Comparison of ENCODE assay signal across 10 cellular contexts in the genomic region with DNA sequence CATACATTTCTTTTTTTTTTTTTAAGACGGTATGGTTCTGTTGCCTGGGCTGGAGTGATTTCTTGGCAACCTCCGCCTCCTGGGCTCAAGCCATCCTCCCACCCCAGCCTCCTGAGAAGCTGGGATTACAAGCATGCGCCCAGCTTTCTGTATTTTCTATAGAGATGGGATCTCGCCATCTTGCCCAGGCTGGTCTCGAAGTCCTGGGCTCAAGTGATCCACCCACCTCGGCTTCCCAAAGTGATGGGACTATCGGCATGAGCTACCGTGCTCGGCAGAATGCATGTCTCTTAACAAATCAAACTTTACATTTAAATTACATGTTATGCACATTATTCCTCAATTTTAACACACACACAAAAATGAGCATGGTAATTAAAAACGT. TPM values are rescaled to one million over a fixed set of nuclear protein-coding genes. Genes with fewer than 3 reads are reported as not detected.
DNase-seq lines count a peak whose midpoint lies in the region; ATAC-seq and TF ChIP-seq lines count a peak whose summit lies in the region.
"Had no signal": no experiment of that assay in that cellular context is flagged by ENCODE, and none has a peak within 500 bp of the region (broad histone marks: within the 10 kb centered on the region; RNA-seq: fewer than 3 reads in every experiment).

No MANE protein-coding gene starts in this region.

- H3K27ac ChIP-seq in heart right ventricle: peak overlapping the region in 1 of 10 donors; percentile 93

- peak overlapping the region; percentile 93 to 97 for H3K27ac Mint-ChIP-seq in activated naive CD4-positive, alpha-beta T cell treated with anti-CD3 and anti-CD28 coated beads, Interleukin-2, amount 50 U/mL, for 72 hours
- H3K27ac Mint-ChIP-seq in immature natural killer cell: peak overlapping the region in 3 of 6 donors; percentile 20 to 91 (median 29)
- peak overlapping the region; percentile 62 for H3K27ac Mint-ChIP-seq in type B pancreatic cell

- no peaks in the 10 kb centered on the region for H3K9me3 Mint-ChIP-seq in activated naive CD4-positive, alpha-beta T cell treated with anti-CD3 and anti-CD28 coated beads, Interleukin-2, amount 50 U/mL, for 72 hours
- H3K9me3 Mint-ChIP-seq in immature natural killer cell (no peaks in the 10 kb centered on the region), type B pancreatic cell (no peaks in the 10 kb centered on the region)

- ATAC-seq in heart right ventricle: no peak
- no peak for ATAC-seq in activated naive CD4-positive, alpha-beta T cell treated with anti-CD3 and anti-CD28 coated beads, Interleukin-2, amount 50 U/mL, for 72 hours

- peaks cover 0 to 34% (median 0%) of the 10 kb centered on the region in 9 donors for H3K36me3 ChIP-seq in heart right ventricle

- no peaks in the 10 kb centered on the region for H3K27me3 ChIP-seq in heart right ventricle

- 79 to 81% methylated on average over 10 of the region's 10 CpGs for WGBS in heart right ventricle, 2 donors

- intact Hi-C loops in heart right ventricle (cut with DNase I) (no loop called here), cardiac septum (cut with DNase I) (no loop called here)

- H3K4me1 Mint-ChIP-seq in immature natural killer cell (peaks cover 29 to 44% of the 10 kb centered on the region in 2 donors), type B pancreatic cell (ENCODE audit: unreplicated experiment) (peaks cover 13% of the 10 kb centered on the region)

- peak overlapping the region; percentile 10 to 98 (median 94) for H3K4me3 Mint-ChIP-seq in immature natural killer cell
- H3K4me3 Mint-ChIP-seq in type B pancreatic cell: peak overlapping the region; percentile 96

- peaks cover 0 to 12% (median 0%) of the 10 kb centered on the region in 11 donors for H3K9me3 ChIP-seq in heart right ventricle

- in situ Hi-C loops in G401 (cut with HindIII; ENCODE audit: low sequenced_read_pairs): no loop called here

- H3K36me3 Mint-ChIP-seq in activated naive CD4-positive, alpha-beta T cell treated with anti-CD3 and anti-CD28 coated beads, Interleukin-2, amount 50 U/mL, for 72 hours: peaks cover 14 to 22% of the 10 kb centered on the region in 2 donors
- H3K36me3 Mint-ChIP-seq in immature natural killer cell (peaks cover 0 to 9% (median 0%) of the 10 kb centered on the region in 3 donors), type B pancreatic cell (peaks cover 12% of the 10 kb centered on the region)

- TF ChIP-seq CTCF in heart right ventricle (IDR thresholded peaks at IDR 0.05): no peak
- TF ChIP-seq CTCF in type B pancreatic cell (conservative IDR thresholded peaks at IDR 0.05): no peak

- peaks cover 5 to 52% (median 32%) of the 10 kb centered on the region in 9 donors for H3K4me1 ChIP-seq in heart right ventricle

- DNase-seq in heart right ventricle (no peak), cardiac septum (ENCODE audit: low spot score) (no peak), immature natural killer cell (no peak), type B pancreatic cell (ENCODE audit: extremely low spot score, unreplicated experiment) (no peak), NCI-H774 (lab: John Stamatoyannopoulos, UW) (no peak), G401 (ENCODE audit: low spot score) (no peak), DMS 273 treated with DMSO at 0.1 percent for 48 hours (lab: John Stamatoyannopoulos, UW) (no peak)
- DNase-seq in activated naive CD4-positive, alpha-beta T cell treated with anti-CD3 and anti-CD28 coated beads, Interleukin-2, amount 50 U/mL, for 72 hours (ENCODE audit: low spot score in 2 of 2): no peak
- DNase-seq: NCI-H345; stimulated activated CD8-positive, alpha-beta memory T cell treated with anti-CD3 and anti-CD28 coated beads, Interleukin-4, amount 100 ng/mL, for 48 hours had no signal

- H3K27me3 Mint-ChIP-seq in immature natural killer cell (ENCODE audit: low read depth in 3 of 3) (peaks cover 0 to 11% (median 3%) of the 10 kb centered on the region in 3 donors), type B pancreatic cell (no peaks in the 10 kb centered on the region)

- H3K4me3 ChIP-seq in heart right ventricle: peak overlapping the region in 9 of 10 donors; percentile 56 to 97 (median 91)

RNA-seq across cellular contexts. Expression of gene NDUFA13, which starts 1.2 kb away (rescaled TPM):
- total RNA-seq in heart right ventricle: 1,000 to 10,000 TPM in 9 of 10 donors, 100 to 1,000 TPM in 1; 856 to 1,274 (median 1,129) TPM
- 1,000 to 10,000 TPM; 1,172 to 1,278 TPM for polyA plus RNA-seq in heart right ventricle
- total RNA-seq in cardiac septum: 779 TPM
- 100 to 1,000 TPM; 358 to 407 TPM for total RNA-seq in activated naive CD4-positive, alpha-beta T cell treated with anti-CD3 and anti-CD28 coated beads, Interleukin-2, amount 50 U/mL, for 72 hours
- 100 to 1,000 TPM; 242 to 566 (median 301) TPM for polyA plus RNA-seq in immature natural killer cell
- total RNA-seq in type B pancreatic cell (ENCODE audit: low replicate concordance): 396 and 419 TPM in 2 replicates
- 182 and 261 TPM in 2 replicates for total RNA-seq in G401 (2014; rRNA removed; shearing (Covaris generic))

RNA-seq across cellular contexts. Expression of gene TSSK6, which starts 1.9 kb away (rescaled TPM):
- total RNA-seq in heart right ventricle: 1 to 10 TPM in 1 of 10 donors, under 1 TPM in 8, not detected in 1; 0.23 to 1.2 (median 0.45) TPM
- polyA plus RNA-seq in heart right ventricle: under 1 TPM; 0.29 to 0.49 TPM
- 1.2 TPM for total RNA-seq in cardiac septum
- total RNA-seq in activated naive CD4-positive, alpha-beta T cell treated with anti-CD3 and anti-CD28 coated beads, Interleukin-2, amount 50 U/mL, for 72 hours: 1 to 10 TPM; 3.8 to 5.5 TPM
- polyA plus RNA-seq in immature natural killer cell: under 1 TPM in 2 of 3 donors, not detected in 1; 0.66 to 0.96 TPM
- total RNA-seq in type B pancreatic cell (ENCODE audit: low replicate concordance): 1.5 and 2.3 TPM in 2 replicates
- total RNA-seq in G401 (2014; rRNA removed; shearing (Covaris generic)): 2.4 and 8.3 TPM in 2 replicates

RNA-seq across cellular contexts. Expression of gene YJEFN3, which starts 11.5 kb away (rescaled TPM):
- 1 to 10 TPM; 2.1 to 4.1 (median 2.4) TPM for total RNA-seq in heart right ventricle
- 10 to 100 TPM in 1 of 2 donors, 1 to 10 TPM in 1; 4.0 to 13.1 TPM for polyA plus RNA-seq in heart right ventricle
- 6.7 TPM for total RNA-seq in cardiac septum
- total RNA-seq in activated naive CD4-positive, alpha-beta T cell treated with anti-CD3 and anti-CD28 coated beads, Interleukin-2, amount 50 U/mL, for 72 hours: 10 to 100 TPM in 1 of 2 donors, 1 to 10 TPM in 1; 5.7 to 11.3 TPM
- polyA plus RNA-seq in immature natural killer cell: under 1 TPM in 1 of 3 donors, not detected in 2; 0.21 TPM
- total RNA-seq in type B pancreatic cell (ENCODE audit: low replicate concordance): 12.2 and 23.2 TPM in 2 replicates
- 0.37 TPM in 2 replicates for total RNA-seq in G401 (2014; rRNA removed; shearing (Covaris generic))

RNA-seq across cellular contexts. Expression of gene CILP2, which starts 20.8 kb away (rescaled TPM):
- total RNA-seq in heart right ventricle (under 1 TPM in 8 of 10 donors, not detected in 2; 0.09 to 0.61 (median 0.23) TPM), cardiac septum (0.24 TPM), type B pancreatic cell (ENCODE audit: low replicate concordance) (0.74 and 3.2 TPM in 2 replicates)
- polyA plus RNA-seq in heart right ventricle (under 1 TPM; 0.07 to 0.23 TPM), immature natural killer cell (not detected)
- under 1 TPM; 0.25 to 0.31 TPM for total RNA-seq in activated naive CD4-positive, alpha-beta T cell treated with anti-CD3 and anti-CD28 coated beads, Interleukin-2, amount 50 U/mL, for 72 hours
- total RNA-seq in G401 (2014; rRNA removed; shearing (Covaris generic)): 0.12 and 0.37 TPM in 2 replicates
